9 cellular contexts compared by ENCODE assay signal in genomic region chr1:10975567-10976326, GRCh38. TPM values are rescaled to one million over a fixed set of nuclear protein-coding genes. Genes with fewer than 3 reads are reported as not detected.
DNase-seq lines count a peak whose midpoint lies in the region; ATAC-seq and TF ChIP-seq lines count a peak whose summit lies in the region.
"Had no signal": no experiment of that assay in that cellular context is flagged by ENCODE, and none has a peak within 500 bp of the region (broad histone marks: within the 10 kb centered on the region; RNA-seq: fewer than 3 reads in every experiment).

No MANE protein-coding gene starts in this region.

- peak; percentile 71 for DNase-seq in Caki2 (ENCODE audit: low read depth)
- DNase-seq in NCI-H2171 (lab: John Stamatoyannopoulos, UW) = peak; percentile 48
- peak in 8 of 10 donors; percentile 13 to 73 (median 52) for DNase-seq in dorsolateral prefrontal cortex
- DNase-seq in omental fat pad (ENCODE audit: low spot score) = no peak
- DNase-seq in natural killer cell = no peak
- DNase-seq in WERI-Rb-1 = no peak
- DNase-seq in SIG-M5 (lab: John Stamatoyannopoulos, UW) = no peak
- DNase-seq in T-helper 1 cell = no peak
- DNase-seq: T-helper 9 cell had no signal

- peaks cover 10 to 15% of the 10 kb centered on the region in 2 donors for H3K27me3 Mint-ChIP-seq in natural killer cell (ENCODE audit: low read depth in 2 of 2)

- no peak overlapping the region for H3K27ac Mint-ChIP-seq in natural killer cell

- H3K27me3 ChIP-seq in dorsolateral prefrontal cortex (no peaks in the 10 kb centered on the region), WERI-Rb-1 (ENCODE audit: insufficient read depth, low read depth, severe bottlenecking) (no peaks in the 10 kb centered on the region)

- H3K9me3 Mint-ChIP-seq in natural killer cell = no peaks in the 10 kb centered on the region

- no peaks in the 10 kb centered on the region for H3K36me3 Mint-ChIP-seq in natural killer cell

- H3K4me3 ChIP-seq in dorsolateral prefrontal cortex (no peak overlapping the region), WERI-Rb-1 (ENCODE audit: low read depth, low read length) (no peak overlapping the region)

- H3K4me1 Mint-ChIP-seq in natural killer cell = no peaks in the 10 kb centered on the region

- no peak overlapping the region for H3K4me3 Mint-ChIP-seq in natural killer cell

- peak overlapping the region in 11 of 59 donors; percentile 4 to 46 (median 24) for H3K27ac ChIP-seq in dorsolateral prefrontal cortex
- H3K27ac ChIP-seq in WERI-Rb-1 = no peak overlapping the region

- intact Hi-C loops in dorsolateral prefrontal cortex (cut with DNase I) = no loop called here
- intact Hi-C loops in natural killer cell (cut with micrococcal nuclease) = no loop called here

- in situ Hi-C loops in Caki2 (cut with HindIII; ENCODE audit: low pct_unique_long_range_greater_than_20kb, low sequenced_read_pairs) = no loop called here

- peak; percentile 30 for ATAC-seq in omental fat pad (ENCODE audit: low FRiP score)
- no peak for ATAC-seq in natural killer cell

- no peaks in the 10 kb centered on the region for H3K36me3 ChIP-seq in WERI-Rb-1

- TF ChIP-seq CTCF in dorsolateral prefrontal cortex (IDR thresholded peaks at IDR 0.05 in 54 of 56, conservative IDR thresholded peaks at IDR 0.05 in 2 of 56; ENCODE audit: low read depth in 1 of 56, partially characterized antibody in 56 of 56) (no peak), omental fat pad (IDR thresholded peaks at IDR 0.05) (no peak), natural killer cell (IDR thresholded peaks at IDR 0.05) (no peak), WERI-Rb-1 (IDR thresholded peaks at IDR 0.05; ENCODE audit: low read depth, low read length) (no peak)

- H3K9me3 ChIP-seq in WERI-Rb-1 (ENCODE audit: severe bottlenecking) = no peaks in the 10 kb centered on the region

RNA-seq across cellular contexts. Expression of gene TARDBP, which starts 36.7 kb away (rescaled TPM):
- 21.2 and 70.9 TPM in 2 replicates for total RNA-seq in Caki2 (2014; rRNA removed; shearing (Covaris generic); ENCODE audit: low replicate concordance)
- 100 to 1,000 TPM; 130 to 197 (median 159) TPM for total RNA-seq in dorsolateral prefrontal cortex
- total RNA-seq in omental fat pad = 100 to 1,000 TPM in 2 of 4 donors, 10 to 100 TPM in 2; 73.8 to 188 (median 124) TPM
- 100 to 1,000 TPM; 148 to 171 (median 161) TPM for total RNA-seq in natural killer cell

Comparison
In these comparisons a context has a peak if more than half of its experiments do, and no peak if none do; other contexts are left out.
1. DNase-seq: peak in Caki2 (single experiment), NCI-H2171 (single experiment) and dorsolateral prefrontal cortex (8 of 10); none in omental fat pad (single experiment), natural killer cell (single experiment), WERI-Rb-1 (single experiment), SIG-M5 (single experiment) and T-helper 1 cell (0 of 5).